1 cellular context compared by ENCODE assay signal in the genomic region with DNA sequence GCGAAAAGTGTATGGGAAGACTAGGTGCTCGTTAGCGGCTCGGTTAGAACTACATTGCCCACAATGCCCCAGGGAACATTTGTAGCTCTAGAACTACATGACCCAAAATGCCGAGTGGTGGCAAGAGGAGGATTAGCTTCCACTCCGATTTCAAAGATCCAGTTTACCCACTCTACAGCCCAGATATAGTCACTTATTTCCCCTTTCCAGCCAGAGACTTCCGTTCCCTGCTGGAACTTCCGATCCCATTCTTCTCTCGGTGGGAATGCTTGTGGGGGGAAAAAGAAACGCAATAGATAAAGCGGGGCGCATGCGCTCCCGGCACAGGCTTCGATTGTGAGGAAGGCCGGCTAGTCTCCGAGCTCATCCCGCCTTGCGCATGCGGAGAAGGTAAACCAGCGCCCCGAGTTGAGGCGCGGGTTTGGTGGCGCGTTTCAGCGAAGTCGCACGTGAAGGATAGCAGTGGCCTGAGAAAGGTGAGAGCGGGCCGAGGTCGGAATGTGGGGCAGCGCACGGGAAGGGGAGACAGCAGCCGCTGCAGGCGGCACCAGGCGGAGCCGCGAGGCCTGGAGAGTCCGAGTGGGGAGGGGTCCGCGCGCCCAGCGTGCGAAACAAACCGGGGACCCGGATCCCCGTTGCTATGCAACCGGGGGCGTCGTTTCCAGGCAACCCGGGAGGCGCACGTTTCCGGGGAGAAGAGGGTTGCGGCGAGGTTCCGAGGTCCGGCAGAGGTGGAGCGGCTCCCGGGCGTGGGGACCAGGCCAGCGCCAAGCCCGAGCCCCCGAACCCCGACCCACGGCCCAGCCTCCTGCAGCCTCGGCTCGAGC.
TF ChIP-seq lines count a peak whose summit lies in the region.

A gene with protein sequence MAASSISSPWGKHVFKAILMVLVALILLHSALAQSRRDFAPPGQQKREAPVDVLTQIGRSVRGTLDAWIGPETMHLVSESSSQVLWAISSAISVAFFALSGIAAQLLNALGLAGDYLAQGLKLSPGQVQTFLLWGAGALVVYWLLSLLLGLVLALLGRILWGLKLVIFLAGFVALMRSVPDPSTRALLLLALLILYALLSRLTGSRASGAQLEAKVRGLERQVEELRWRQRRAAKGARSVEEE (plus strand): TSS at position 366 of the 827 bp plus-strand sequence. CDS start 5,536 bp downstream, outside the sequence.

TF ChIP-seq in K562, 482 proteins besides CTCF, POLR2A, EP300 and RAD21 (continued from another document and continues in another):
- TF ChIP-seq, protein P1, sequence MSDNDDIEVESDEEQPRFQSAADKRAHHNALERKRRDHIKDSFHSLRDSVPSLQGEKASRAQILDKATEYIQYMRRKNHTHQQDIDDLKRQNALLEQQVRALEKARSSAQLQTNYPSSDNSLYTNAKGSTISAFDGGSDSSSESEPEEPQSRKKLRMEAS (CRISPR knock-in tag; IDR thresholded peaks at IDR 0.05): peak; percentile 84
- TF ChIP-seq SPI1 (IDR thresholded peaks at IDR 0.05; ENCODE audit: borderline replicate concordance, low read depth, low read length): 0 out of 2 replicates have a peak, but pooled peaks have one; percentile 19
- peak; percentile 99 for TF ChIP-seq NRF1 (conservative IDR thresholded peaks at IDR 0.05 in 1 of 2, IDR thresholded peaks at IDR 0.05 in 1 of 2)
- TF ChIP-seq, protein P2, sequence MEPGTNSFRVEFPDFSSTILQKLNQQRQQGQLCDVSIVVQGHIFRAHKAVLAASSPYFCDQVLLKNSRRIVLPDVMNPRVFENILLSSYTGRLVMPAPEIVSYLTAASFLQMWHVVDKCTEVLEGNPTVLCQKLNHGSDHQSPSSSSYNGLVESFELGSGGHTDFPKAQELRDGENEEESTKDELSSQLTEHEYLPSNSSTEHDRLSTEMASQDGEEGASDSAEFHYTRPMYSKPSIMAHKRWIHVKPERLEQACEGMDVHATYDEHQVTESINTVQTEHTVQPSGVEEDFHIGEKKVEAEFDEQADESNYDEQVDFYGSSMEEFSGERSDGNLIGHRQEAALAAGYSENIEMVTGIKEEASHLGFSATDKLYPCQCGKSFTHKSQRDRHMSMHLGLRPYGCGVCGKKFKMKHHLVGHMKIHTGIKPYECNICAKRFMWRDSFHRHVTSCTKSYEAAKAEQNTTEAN (CRISPR knock-in tag; IDR thresholded peaks at IDR 0.05): no peak
- TF ChIP-seq, protein P3, sequence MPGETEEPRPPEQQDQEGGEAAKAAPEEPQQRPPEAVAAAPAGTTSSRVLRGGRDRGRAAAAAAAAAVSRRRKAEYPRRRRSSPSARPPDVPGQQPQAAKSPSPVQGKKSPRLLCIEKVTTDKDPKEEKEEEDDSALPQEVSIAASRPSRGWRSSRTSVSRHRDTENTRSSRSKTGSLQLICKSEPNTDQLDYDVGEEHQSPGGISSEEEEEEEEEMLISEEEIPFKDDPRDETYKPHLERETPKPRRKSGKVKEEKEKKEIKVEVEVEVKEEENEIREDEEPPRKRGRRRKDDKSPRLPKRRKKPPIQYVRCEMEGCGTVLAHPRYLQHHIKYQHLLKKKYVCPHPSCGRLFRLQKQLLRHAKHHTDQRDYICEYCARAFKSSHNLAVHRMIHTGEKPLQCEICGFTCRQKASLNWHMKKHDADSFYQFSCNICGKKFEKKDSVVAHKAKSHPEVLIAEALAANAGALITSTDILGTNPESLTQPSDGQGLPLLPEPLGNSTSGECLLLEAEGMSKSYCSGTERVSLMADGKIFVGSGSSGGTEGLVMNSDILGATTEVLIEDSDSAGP (CRISPR knock-in tag; IDR thresholded peaks at IDR 0.05): no peak
- TF ChIP-seq SP1 (CRISPR knock-in tag; IDR thresholded peaks at IDR 0.05): 0 out of 2 replicates have a peak, but pooled peaks have one; percentile 38
- no peak for TF ChIP-seq SIN3B (IDR thresholded peaks at IDR 0.05; ENCODE audit: low read depth)
- TF ChIP-seq, protein P4, sequence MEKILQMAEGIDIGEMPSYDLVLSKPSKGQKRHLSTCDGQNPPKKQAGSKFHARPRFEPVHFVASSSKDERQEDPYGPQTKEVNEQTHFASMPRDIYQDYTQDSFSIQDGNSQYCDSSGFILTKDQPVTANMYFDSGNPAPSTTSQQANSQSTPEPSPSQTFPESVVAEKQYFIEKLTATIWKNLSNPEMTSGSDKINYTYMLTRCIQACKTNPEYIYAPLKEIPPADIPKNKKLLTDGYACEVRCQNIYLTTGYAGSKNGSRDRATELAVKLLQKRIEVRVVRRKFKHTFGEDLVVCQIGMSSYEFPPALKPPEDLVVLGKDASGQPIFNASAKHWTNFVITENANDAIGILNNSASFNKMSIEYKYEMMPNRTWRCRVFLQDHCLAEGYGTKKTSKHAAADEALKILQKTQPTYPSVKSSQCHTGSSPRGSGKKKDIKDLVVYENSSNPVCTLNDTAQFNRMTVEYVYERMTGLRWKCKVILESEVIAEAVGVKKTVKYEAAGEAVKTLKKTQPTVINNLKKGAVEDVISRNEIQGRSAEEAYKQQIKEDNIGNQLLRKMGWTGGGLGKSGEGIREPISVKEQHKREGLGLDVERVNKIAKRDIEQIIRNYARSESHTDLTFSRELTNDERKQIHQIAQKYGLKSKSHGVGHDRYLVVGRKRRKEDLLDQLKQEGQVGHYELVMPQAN (IDR thresholded peaks at IDR 0.05; ENCODE audit: borderline replicate concordance): peak; percentile 54; the same call in 1 of the 2 replicates
- no peak for TF ChIP-seq PHB (CRISPR knock-in tag; IDR thresholded peaks at IDR 0.05)
- TF ChIP-seq ZNF121 (CRISPR knock-in tag; conservative IDR thresholded peaks at IDR 0.05): no peak
- TF ChIP-seq SIN3A (IDR thresholded peaks at IDR 0.05; ENCODE audit: borderline replicate concordance in 2 of 2, control insufficient read depth in 1 of 2, low read depth in 2 of 2, low read length in 2 of 2): 0 out of 4 replicates have a peak, but pooled peaks have one; percentile 52 to 64
- TF ChIP-seq ZNF695 (CRISPR knock-in tag; IDR thresholded peaks at IDR 0.05): no peak
- TF ChIP-seq, protein P5, sequence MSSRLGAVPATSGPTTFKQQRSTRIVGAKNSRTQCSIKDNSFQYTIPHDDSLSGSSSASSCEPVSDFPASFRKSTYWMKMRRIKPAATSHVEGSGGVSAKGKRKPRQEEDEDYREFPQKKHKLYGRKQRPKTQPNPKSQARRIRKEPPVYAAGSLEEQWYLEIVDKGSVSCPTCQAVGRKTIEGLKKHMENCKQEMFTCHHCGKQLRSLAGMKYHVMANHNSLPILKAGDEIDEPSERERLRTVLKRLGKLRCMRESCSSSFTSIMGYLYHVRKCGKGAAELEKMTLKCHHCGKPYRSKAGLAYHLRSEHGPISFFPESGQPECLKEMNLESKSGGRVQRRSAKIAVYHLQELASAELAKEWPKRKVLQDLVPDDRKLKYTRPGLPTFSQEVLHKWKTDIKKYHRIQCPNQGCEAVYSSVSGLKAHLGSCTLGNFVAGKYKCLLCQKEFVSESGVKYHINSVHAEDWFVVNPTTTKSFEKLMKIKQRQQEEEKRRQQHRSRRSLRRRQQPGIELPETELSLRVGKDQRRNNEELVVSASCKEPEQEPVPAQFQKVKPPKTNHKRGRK (tag; IDR thresholded peaks at IDR 0.05): no peak
- TF ChIP-seq PHF8 (IDR thresholded peaks at IDR 0.05; ENCODE audit: borderline replicate concordance, low read length): peak; percentile 72; the same call in 1 of the 2 replicates
- no peak for TF ChIP-seq ZNF764 (CRISPR knock-in tag; IDR thresholded peaks at IDR 0.05; ENCODE audit: low read depth)
- peak; percentile 88 for TF ChIP-seq MEIS2 (IDR thresholded peaks at IDR 0.05; ENCODE audit: partially characterized antibody)
- TF ChIP-seq MTA2 (IDR thresholded peaks at IDR 0.05; ENCODE audit: low read depth): no peak
- TF ChIP-seq TGIF2 (CRISPR knock-in tag; IDR thresholded peaks at IDR 0.05): no peak
- no peak for TF ChIP-seq HNRNPH1 (optimal IDR thresholded peaks at IDR 0.05; ENCODE audit: low read depth, low read length)
- no peak for TF ChIP-seq ZFP30 (CRISPR knock-in tag; IDR thresholded peaks at IDR 0.05; ENCODE audit: borderline replicate concordance)
- peak; percentile 57 for TF ChIP-seq SAP30 (IDR thresholded peaks at IDR 0.05; ENCODE audit: borderline replicate concordance, insufficient read depth, low read depth, low read length, poor library complexity, severe bottlenecking)
- TF ChIP-seq, protein P6, sequence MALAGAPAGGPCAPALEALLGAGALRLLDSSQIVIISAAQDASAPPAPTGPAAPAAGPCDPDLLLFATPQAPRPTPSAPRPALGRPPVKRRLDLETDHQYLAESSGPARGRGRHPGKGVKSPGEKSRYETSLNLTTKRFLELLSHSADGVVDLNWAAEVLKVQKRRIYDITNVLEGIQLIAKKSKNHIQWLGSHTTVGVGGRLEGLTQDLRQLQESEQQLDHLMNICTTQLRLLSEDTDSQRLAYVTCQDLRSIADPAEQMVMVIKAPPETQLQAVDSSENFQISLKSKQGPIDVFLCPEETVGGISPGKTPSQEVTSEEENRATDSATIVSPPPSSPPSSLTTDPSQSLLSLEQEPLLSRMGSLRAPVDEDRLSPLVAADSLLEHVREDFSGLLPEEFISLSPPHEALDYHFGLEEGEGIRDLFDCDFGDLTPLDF (CRISPR knock-in tag; IDR thresholded peaks at IDR 0.05): peak; percentile 15; the same call in 1 of the 2 replicates
- no peak for TF ChIP-seq POLR2AphosphoS2 (IDR thresholded peaks at IDR 0.05; ENCODE audit: low read length)
- TF ChIP-seq ZNF3 (CRISPR knock-in tag; IDR thresholded peaks at IDR 0.05): no peak
- TF ChIP-seq, protein P7, sequence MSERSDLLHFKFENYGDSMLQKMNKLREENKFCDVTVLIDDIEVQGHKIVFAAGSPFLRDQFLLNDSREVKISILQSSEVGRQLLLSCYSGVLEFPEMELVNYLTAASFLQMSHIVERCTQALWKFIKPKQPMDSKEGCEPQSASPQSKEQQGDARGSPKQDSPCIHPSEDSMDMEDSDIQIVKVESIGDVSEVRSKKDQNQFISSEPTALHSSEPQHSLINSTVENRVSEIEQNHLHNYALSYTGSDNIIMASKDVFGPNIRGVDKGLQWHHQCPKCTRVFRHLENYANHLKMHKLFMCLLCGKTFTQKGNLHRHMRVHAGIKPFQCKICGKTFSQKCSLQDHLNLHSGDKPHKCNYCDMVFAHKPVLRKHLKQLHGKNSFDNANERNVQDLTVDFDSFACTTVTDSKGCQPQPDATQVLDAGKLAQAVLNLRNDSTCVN (CRISPR knock-in tag; IDR thresholded peaks at IDR 0.05): no peak; the same call in 1 of the 2 replicates
- TF ChIP-seq RNF2 (IDR thresholded peaks at IDR 0.05): peak; percentile 70
- no peak for TF ChIP-seq SMAD3 (CRISPR knock-in tag; conservative IDR thresholded peaks at IDR 0.05)
- TF ChIP-seq MBD2 (IDR thresholded peaks at IDR 0.05; ENCODE audit: borderline replicate concordance, low read depth): peak; percentile 77
- TF ChIP-seq FIP1L1 (IDR thresholded peaks at IDR 0.05; ENCODE audit: low read depth, low read length, poor library complexity, severe bottlenecking): peak; percentile 73
- no peak for TF ChIP-seq ZNF232 (CRISPR knock-in tag; IDR thresholded peaks at IDR 0.05)
- no peak for TF ChIP-seq ZNF830 (CRISPR knock-in tag; IDR thresholded peaks at IDR 0.05)
- TF ChIP-seq POLR2H (tag; IDR thresholded peaks at IDR 0.05; ENCODE audit: low read depth): no peak
- TF ChIP-seq KLF6 (CRISPR knock-in tag; IDR thresholded peaks at IDR 0.05; ENCODE audit: borderline replicate concordance): peak; percentile 67; the same call in 1 of the 2 replicates
- no peak for TF ChIP-seq RBM34 (IDR thresholded peaks at IDR 0.05; ENCODE audit: borderline replicate concordance, insufficient read depth, low read length)
- TF ChIP-seq ZNF311 (CRISPR knock-in tag; IDR thresholded peaks at IDR 0.05): no peak
- no peak for TF ChIP-seq CBFA2T2 (conservative IDR thresholded peaks at IDR 0.05)
- no peak for TF ChIP-seq RFX7 (CRISPR knock-in tag; IDR thresholded peaks at IDR 0.05)
- TF ChIP-seq MXI1 (IDR thresholded peaks at IDR 0.05; ENCODE audit: low read depth, low read length): peak; percentile 23
- no peak for TF ChIP-seq RUNX1 (IDR thresholded peaks at IDR 0.05; ENCODE audit: low read depth)
- TF ChIP-seq, protein P8, sequence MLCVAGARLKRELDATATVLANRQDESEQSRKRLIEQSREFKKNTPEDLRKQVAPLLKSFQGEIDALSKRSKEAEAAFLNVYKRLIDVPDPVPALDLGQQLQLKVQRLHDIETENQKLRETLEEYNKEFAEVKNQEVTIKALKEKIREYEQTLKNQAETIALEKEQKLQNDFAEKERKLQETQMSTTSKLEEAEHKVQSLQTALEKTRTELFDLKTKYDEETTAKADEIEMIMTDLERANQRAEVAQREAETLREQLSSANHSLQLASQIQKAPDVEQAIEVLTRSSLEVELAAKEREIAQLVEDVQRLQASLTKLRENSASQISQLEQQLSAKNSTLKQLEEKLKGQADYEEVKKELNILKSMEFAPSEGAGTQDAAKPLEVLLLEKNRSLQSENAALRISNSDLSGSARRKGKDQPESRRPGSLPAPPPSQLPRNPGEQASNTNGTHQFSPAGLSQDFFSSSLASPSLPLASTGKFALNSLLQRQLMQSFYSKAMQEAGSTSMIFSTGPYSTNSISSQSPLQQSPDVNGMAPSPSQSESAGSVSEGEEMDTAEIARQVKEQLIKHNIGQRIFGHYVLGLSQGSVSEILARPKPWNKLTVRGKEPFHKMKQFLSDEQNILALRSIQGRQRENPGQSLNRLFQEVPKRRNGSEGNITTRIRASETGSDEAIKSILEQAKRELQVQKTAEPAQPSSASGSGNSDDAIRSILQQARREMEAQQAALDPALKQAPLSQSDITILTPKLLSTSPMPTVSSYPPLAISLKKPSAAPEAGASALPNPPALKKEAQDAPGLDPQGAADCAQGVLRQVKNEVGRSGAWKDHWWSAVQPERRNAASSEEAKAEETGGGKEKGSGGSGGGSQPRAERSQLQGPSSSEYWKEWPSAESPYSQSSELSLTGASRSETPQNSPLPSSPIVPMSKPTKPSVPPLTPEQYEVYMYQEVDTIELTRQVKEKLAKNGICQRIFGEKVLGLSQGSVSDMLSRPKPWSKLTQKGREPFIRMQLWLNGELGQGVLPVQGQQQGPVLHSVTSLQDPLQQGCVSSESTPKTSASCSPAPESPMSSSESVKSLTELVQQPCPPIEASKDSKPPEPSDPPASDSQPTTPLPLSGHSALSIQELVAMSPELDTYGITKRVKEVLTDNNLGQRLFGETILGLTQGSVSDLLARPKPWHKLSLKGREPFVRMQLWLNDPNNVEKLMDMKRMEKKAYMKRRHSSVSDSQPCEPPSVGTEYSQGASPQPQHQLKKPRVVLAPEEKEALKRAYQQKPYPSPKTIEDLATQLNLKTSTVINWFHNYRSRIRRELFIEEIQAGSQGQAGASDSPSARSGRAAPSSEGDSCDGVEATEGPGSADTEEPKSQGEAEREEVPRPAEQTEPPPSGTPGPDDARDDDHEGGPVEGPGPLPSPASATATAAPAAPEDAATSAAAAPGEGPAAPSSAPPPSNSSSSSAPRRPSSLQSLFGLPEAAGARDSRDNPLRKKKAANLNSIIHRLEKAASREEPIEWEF (CRISPR knock-in tag; IDR thresholded peaks at IDR 0.05): no peak
- TF ChIP-seq XRCC5 (IDR thresholded peaks at IDR 0.05; ENCODE audit: low read depth, low read length): no peak
